Comparison of ENCODE assay signal across 8 cellular contexts in the genomic region with DNA sequence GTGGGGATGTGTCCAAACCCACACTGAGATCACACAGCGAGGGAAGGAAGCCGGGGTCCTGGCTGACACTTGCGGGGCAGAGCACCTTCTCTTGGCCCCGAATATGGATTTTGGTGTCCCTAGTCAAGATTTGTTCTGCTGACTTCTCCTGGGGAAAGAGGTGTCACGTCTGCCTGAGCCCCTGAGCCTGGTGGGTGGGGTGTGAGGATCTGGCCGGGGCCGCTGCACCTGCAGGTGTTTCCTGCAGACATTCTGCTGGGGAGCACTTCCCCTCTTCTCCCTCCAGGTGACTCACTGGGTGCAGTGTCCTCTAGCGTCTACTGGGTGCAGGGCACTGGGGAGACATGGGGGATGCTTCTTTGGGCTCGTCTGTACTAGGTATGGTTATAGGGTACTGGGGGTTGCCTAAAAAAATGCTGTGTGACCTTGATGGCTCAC.
DNase-seq lines count a peak whose midpoint lies in the region; ATAC-seq and TF ChIP-seq lines count a peak whose summit lies in the region.

No MANE protein-coding gene starts in this region.

- peak overlapping the region; percentile 13 for H3K4me3 Mint-ChIP-seq in chondrocyte (ENCODE audit: unreplicated experiment)

- no peak overlapping the region for H3K4me3 ChIP-seq in WI38 (ENCODE audit: low read depth, low read length)
- H3K4me3 ChIP-seq in retinal pigment epithelial cell (ENCODE audit: low read length): no peak overlapping the region

- ATAC-seq in GM19351 (IDR thresholded peaks at IDR 0.05; ENCODE audit: unreplicated experiment) (peak; percentile 74), HG03460 (IDR thresholded peaks at IDR 0.05; ENCODE audit: unreplicated experiment) (peak; percentile 76)

- H3K9me3 Mint-ChIP-seq in chondrocyte (ENCODE audit: low read depth): no peaks in the 10 kb centered on the region

- H3K27me3 Mint-ChIP-seq in chondrocyte (ENCODE audit: low read depth): no peaks in the 10 kb centered on the region

- H3K4me1 Mint-ChIP-seq in chondrocyte (ENCODE audit: low read depth): peaks cover 36% of the 10 kb centered on the region

- TF ChIP-seq CTCF in WI38 (IDR thresholded peaks at IDR 0.05; ENCODE audit: low read depth, low read length) (0 out of 2 replicates have a peak, but pooled peaks have one; percentile 13), chondrocyte (IDR thresholded peaks at IDR 0.05) (peak; percentile 36), retinal pigment epithelial cell (conservative IDR thresholded peaks at IDR 0.05; ENCODE audit: low read depth, low read length) (peak; percentile 44)

- peak overlapping the region; percentile 92 for H3K27ac Mint-ChIP-seq in chondrocyte (ENCODE audit: unreplicated experiment)

- in situ Hi-C loops in G401 (cut with HindIII; ENCODE audit: low sequenced_read_pairs): no loop called here

- H3K36me3 Mint-ChIP-seq in chondrocyte (ENCODE audit: low read depth): no peaks in the 10 kb centered on the region

- peak; percentile 24 to 30 for DNase-seq in AML-193 (lab: John Stamatoyannopoulos, UW)
- DNase-seq in chondrocyte (ENCODE audit: low spot score): no peak
- no peak for DNase-seq in retinal pigment epithelial cell (ENCODE audit: low read depth)
- no peak for DNase-seq in NCI-H187 treated with DMSO at 0.1 percent for 48 hours (lab: John Stamatoyannopoulos, UW)
- no peak for DNase-seq in G401 (ENCODE audit: low spot score)

Comparison
In these comparisons a context has a peak if more than half of its experiments do, and no peak if none do; other contexts are left out.
1. DNase-seq: peak in AML-193 (2 of 2); none in chondrocyte (single experiment), retinal pigment epithelial cell (single experiment), NCI-H187 treated with DMSO at 0.1 percent for 48 hours (single experiment) and G401 (single experiment).
2. Peak in every context shown above with its lines, with median percentiles within 50 percentile points of each other: CTCF ChIP-seq.